In the genomic region with DNA sequence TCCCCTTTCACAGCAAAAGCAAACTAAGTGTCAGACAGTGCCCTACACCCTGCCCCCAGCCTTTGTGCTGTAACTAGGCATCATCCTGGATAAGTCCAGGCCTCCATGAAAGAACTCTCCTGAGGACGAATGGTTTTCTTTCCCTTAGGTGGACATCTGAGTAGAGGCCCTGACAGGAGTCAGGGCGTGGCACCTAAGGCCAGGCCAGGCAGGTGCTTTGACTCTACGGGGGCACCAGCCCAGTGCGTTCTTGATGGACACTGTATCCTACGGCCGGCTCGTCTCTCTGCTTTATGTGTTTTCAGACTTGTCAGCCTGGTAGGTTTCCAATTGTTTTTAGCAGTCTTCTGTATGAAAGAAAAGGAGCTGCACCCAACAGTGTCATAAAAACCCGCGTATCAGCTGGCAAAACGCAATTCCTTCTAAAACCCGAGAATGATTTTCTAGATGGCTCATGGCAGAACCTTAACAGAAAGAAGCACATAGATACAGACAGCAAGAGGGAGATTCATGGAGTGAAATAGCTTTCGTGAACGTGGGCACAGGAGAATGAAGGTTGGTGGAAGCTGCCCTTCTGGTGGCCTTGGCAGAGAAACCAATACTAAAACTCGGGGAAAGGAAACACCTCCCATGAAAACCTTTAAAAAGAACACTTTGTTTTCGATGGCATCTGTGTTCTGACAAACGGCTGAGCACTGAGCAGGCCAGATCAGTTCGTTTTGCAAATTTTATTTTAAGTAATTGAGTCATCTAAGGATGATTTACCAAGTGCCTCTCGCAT, we compare ENCODE assay signal across 19 cellular contexts. TPM values are rescaled to one million over a fixed set of nuclear protein-coding genes. Genes with fewer than 3 reads are reported as not detected.
DNase-seq lines count a peak whose midpoint lies in the region; ATAC-seq and TF ChIP-seq lines count a peak whose summit lies in the region.
"Had no signal": no experiment of that assay in that cellular context is flagged by ENCODE, and none has a peak within 500 bp of the region (broad histone marks: within the 10 kb centered on the region; RNA-seq: fewer than 3 reads in every experiment).

No MANE protein-coding gene starts in this region.

- no peak for TF ChIP-seq POLR2A in thyroid gland (IDR thresholded peaks at IDR 0.05)

- H3K4me2 ChIP-seq in hepatocyte: no peak overlapping the region

- H3K4me3 ChIP-seq in RWPE2 (ENCODE audit: severe bottlenecking): no peak overlapping the region
- H3K4me3 ChIP-seq in thyroid gland (replicated peaks in 1 of 3): no peak overlapping the region
- H3K4me3 ChIP-seq in hepatocyte: no peak overlapping the region
- H3K4me3 ChIP-seq: GM23248 had no signal

- H3K36me3 ChIP-seq in RWPE2 (ENCODE audit: low read depth): no peaks in the 10 kb centered on the region
- no peaks in the 10 kb centered on the region for H3K36me3 ChIP-seq in thyroid gland
- H3K36me3 ChIP-seq in hepatocyte (replicated peaks; ENCODE audit: insufficient read depth, low read depth): no peaks in the 10 kb centered on the region
- H3K36me3 ChIP-seq: BE2C had no signal

- intact Hi-C loops in thyroid gland (cut with DNase I): no loop called here

- H3K4me1 ChIP-seq in RWPE2 (ENCODE audit: insufficient read depth, poor library complexity, severe bottlenecking) (peaks cover 7% of the 10 kb centered on the region), thyroid gland (peaks cover 33 to 46% of the 10 kb centered on the region in 2 donors), hepatocyte (ENCODE audit: insufficient read depth) (no peaks in the 10 kb centered on the region)
- H3K4me1 ChIP-seq: BE2C had no signal

- H3K27ac ChIP-seq in RWPE2 (ENCODE audit: poor library complexity, severe bottlenecking): peak overlapping the region; percentile 52
- H3K27ac ChIP-seq in thyroid gland: peak overlapping the region; percentile 59 to 86 (median 70)
- no peak overlapping the region for H3K27ac ChIP-seq in hepatocyte
- H3K27ac ChIP-seq: GM23248 had no signal

- DNase-seq in RWPE2 (ENCODE audit: low spot score) (no peak), inferior parietal cortex (ENCODE audit: extremely low spot score) (peak; percentile 51), occipital lobe (lab: John Stamatoyannopoulos, UW) (peak; percentile 37), thyroid gland (no peak), hepatocyte (ENCODE audit: low spot score) (no peak)
- DNase-seq: BE2C; CD4-positive, alpha-beta T cell; DMS79 treated with DMSO at 0.1 percent for 48 hours; GM23248; NCI-H1048; NCI-H1436 treated with DMSO at 0.1 percent for 48 hours; NCI-H2081 had no signal

- H3K27me3 ChIP-seq in RWPE2 (ENCODE audit: insufficient read depth, poor library complexity, severe bottlenecking) (no peaks in the 10 kb centered on the region), thyroid gland (no peaks in the 10 kb centered on the region), hepatocyte (no peaks in the 10 kb centered on the region)
- H3K27me3 ChIP-seq: BE2C had no signal

- no peak overlapping the region for H2AFZ ChIP-seq in hepatocyte
- H2AFZ ChIP-seq: GM23248 had no signal

- no peaks in the 10 kb centered on the region for H4K20me1 ChIP-seq in hepatocyte (ENCODE audit: insufficient read depth, poor library complexity, severe bottlenecking)

- no peaks in the 10 kb centered on the region for H3K79me2 ChIP-seq in hepatocyte

- H3K9me2 ChIP-seq in hepatocyte (replicated peaks; ENCODE audit: insufficient read depth): no peaks in the 10 kb centered on the region

- TF ChIP-seq CTCF in RWPE2 (IDR thresholded peaks at IDR 0.05; ENCODE audit: poor library complexity, severe bottlenecking) (no peak), thyroid gland (IDR thresholded peaks at IDR 0.05) (no peak), hepatocyte (IDR thresholded peaks at IDR 0.05; ENCODE audit: poor library complexity) (no peak)

- no peaks in the 10 kb centered on the region for H3K9me3 ChIP-seq in RWPE2 (ENCODE audit: severe bottlenecking)
- no peaks in the 10 kb centered on the region for H3K9me3 ChIP-seq in thyroid gland
- H3K9me3 ChIP-seq in hepatocyte (ENCODE audit: low read depth): no peaks in the 10 kb centered on the region
- H3K9me3 ChIP-seq: BE2C had no signal

- ATAC-seq in RWPE2 (ENCODE audit: low read depth) (no peak), HG03025 (IDR thresholded peaks at IDR 0.05; ENCODE audit: low FRiP score, unreplicated experiment) (no peak), HG02840 (IDR thresholded peaks at IDR 0.05; ENCODE audit: low FRiP score, unreplicated experiment) (no peak)
- ATAC-seq: HCT116, HepG2, Right ventricle myocardium inferior had no signal

- 66 to 70% methylated on average over 18 of the region's 18 CpGs for WGBS in thyroid gland, 2 donors
- 83% methylated on average over 18 of the region's 18 CpGs for WGBS in hepatocyte (ENCODE audit: low lambda C conversion rate, missing lambda C conversion rate)

RNA-seq across cellular contexts. Expression of gene AJAP1, which starts 51.7 kb away (rescaled TPM):
- total RNA-seq in occipital lobe: 7.3 TPM
- total RNA-seq in thyroid gland: 1 to 10 TPM in 2 of 4 donors, under 1 TPM in 2; 0.22 to 1.6 (median 0.81) TPM
- 0.13 and 0.32 TPM in 2 replicates for total RNA-seq in hepatocyte
- polyA plus RNA-seq in hepatocyte: 0.39 and 0.64 TPM in 2 replicates
- total RNA-seq: HepG2, NCI-H460, Right ventricle myocardium inferior had no signal
- polyA plus RNA-seq: AG04450, HepG2 had no signal

Comparison
In these comparisons a context has a peak if more than half of its experiments do, and no peak if none do; other contexts are left out.
1. DNase-seq: peak in inferior parietal cortex (single experiment) and occipital lobe (single experiment); none in RWPE2 (single experiment), thyroid gland (0 of 2) and hepatocyte (single experiment).